ENCODE assay signal across 8 cellular contexts in the genomic region with DNA sequence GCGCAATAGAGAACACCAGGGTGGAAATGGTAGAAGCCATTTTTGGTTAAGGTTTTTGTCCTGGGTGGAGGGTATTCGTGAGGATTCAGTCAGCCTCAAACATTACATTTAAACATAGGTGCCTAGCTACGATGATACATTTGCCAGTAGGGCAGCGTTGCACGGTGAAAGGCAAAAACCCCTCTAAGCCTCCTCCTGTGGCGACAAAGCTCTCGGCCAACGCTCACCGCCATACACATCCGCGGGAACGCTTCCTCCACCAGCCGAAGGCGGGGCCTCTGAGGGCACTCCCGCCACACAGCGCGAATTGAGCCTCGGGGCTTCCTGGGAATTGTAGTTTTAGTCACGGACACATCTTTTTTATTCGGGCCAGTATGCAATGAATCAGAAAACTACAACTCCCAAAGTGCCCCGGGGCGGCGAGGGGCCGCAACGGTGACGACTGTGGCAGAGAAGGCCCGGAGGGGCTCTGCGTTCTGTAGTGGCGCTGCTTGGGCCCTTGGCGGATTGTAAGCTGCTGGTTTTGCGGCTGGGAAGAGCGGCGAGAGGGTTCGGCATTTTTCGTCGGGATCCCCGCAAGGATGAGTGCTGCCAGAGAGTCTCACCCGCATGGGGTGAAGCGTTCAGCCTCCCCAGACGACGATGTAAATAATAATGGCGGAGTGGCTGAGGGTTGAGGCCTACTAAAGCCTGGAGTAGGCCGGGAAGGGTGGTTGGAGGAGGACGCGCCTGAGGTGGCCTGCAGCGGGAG. TPM values are rescaled to one million over a fixed set of nuclear protein-coding genes. Genes with fewer than 3 reads are reported as not detected.
A peak's percentile ranks its signal among the peaks of the same experiment; 100 is the strongest.
DNase-seq lines count a peak whose midpoint lies in the region; ATAC-seq and TF ChIP-seq lines count a peak whose summit lies in the region.

A gene (plus strand): TSS at position 450 of the 751 bp plus-strand sequence. CDS start 132 bp downstream, at position 582.

- peaks cover 13 to 15% of the 10 kb centered on the region in 2 donors for H3K4me1 Mint-ChIP-seq in natural killer cell treated with Interleukin-12 subunit alpha and Interleukin-12 subunit beta and Interleukin-15 and Interleukin-18, amount 100 ng/mL, for 72 hours (ENCODE audit: low read depth in 2 of 2)

- no peaks in the 10 kb centered on the region for H3K9me3 Mint-ChIP-seq in natural killer cell treated with Interleukin-12 subunit alpha and Interleukin-12 subunit beta and Interleukin-15 and Interleukin-18, amount 100 ng/mL, for 72 hours

- no peak for TF ChIP-seq CTCF in fibroblast of pulmonary artery (IDR thresholded peaks at IDR 0.05; ENCODE audit: low read length, missing control alignments)

- peaks cover 2% of the 10 kb centered on the region; the same call in 1 of the 2 replicates for H3K36me3 ChIP-seq in H7 (replicated peaks; ENCODE audit: control insufficient read depth, insufficient read depth, low read length)

- H3K27ac Mint-ChIP-seq in natural killer cell treated with Interleukin-12 subunit alpha and Interleukin-12 subunit beta and Interleukin-15 and Interleukin-18, amount 100 ng/mL, for 72 hours = no peak within 1 kb of the TSS

- ATAC-seq in natural killer cell treated with Interleukin-12 subunit alpha and Interleukin-12 subunit beta and Interleukin-15 and Interleukin-18, amount 100 ng/mL, for 72 hours = peak; percentile 99
- peak; percentile 97 for ATAC-seq in stimulated activated naive CD8-positive, alpha-beta T cell treated with anti-CD3 and anti-CD28 coated beads, Interleukin-15, Interleukin-2, amounts not matched to agents 100 U/mL and 50 U/mL, for 24 hours

- no peaks in the 10 kb centered on the region for H3K27me3 Mint-ChIP-seq in natural killer cell treated with Interleukin-12 subunit alpha and Interleukin-12 subunit beta and Interleukin-15 and Interleukin-18, amount 100 ng/mL, for 72 hours

- no peaks in the 10 kb centered on the region for H3K27me3 ChIP-seq in H7 (ENCODE audit: control insufficient read depth, insufficient read depth, low read length)

- peak; percentile 99 for DNase-seq in ELF-1 (ENCODE audit: low read depth, low spot score)
- peak; percentile 89 for DNase-seq in H7
- DNase-seq in M059J (ENCODE audit: low read depth) = peak; percentile 98
- DNase-seq in SHP77 (lab: John Stamatoyannopoulos, UW) = peak; percentile 78 to 90
- peak; percentile 92 for DNase-seq in activated effector memory CD4-positive, alpha-beta T cell treated with Interleukin-2 at 50 U/mL for 16 hours
- DNase-seq in fibroblast of pulmonary artery (ENCODE audit: low read depth) = peak; percentile 97
- DNase-seq in natural killer cell treated with Interleukin-12 subunit alpha and Interleukin-12 subunit beta and Interleukin-15 and Interleukin-18, amount 100 ng/mL, for 72 hours (ENCODE audit: low spot score) = peak; percentile 96
- DNase-seq in stimulated activated naive CD8-positive, alpha-beta T cell treated with anti-CD3 and anti-CD28 coated beads, Interleukin-15, Interleukin-2, amounts not matched to agents 100 U/mL and 50 U/mL, for 24 hours = peak; percentile 92

- H3K4me3 ChIP-seq in H7 (ENCODE audit: insufficient read depth, low read depth, low read length) (peak within 1 kb of the TSS; percentile 71), fibroblast of pulmonary artery (replicated peaks; ENCODE audit: low read depth, low read length) (peak within 1 kb of the TSS; percentile 97)

- peaks cover 6% of the 10 kb centered on the region for H3K36me3 Mint-ChIP-seq in natural killer cell treated with Interleukin-12 subunit alpha and Interleukin-12 subunit beta and Interleukin-15 and Interleukin-18, amount 100 ng/mL, for 72 hours

- H3K4me3 Mint-ChIP-seq in natural killer cell treated with Interleukin-12 subunit alpha and Interleukin-12 subunit beta and Interleukin-15 and Interleukin-18, amount 100 ng/mL, for 72 hours = no peak within 1 kb of the TSS

RNA-seq across cellular contexts. Expression of the gene that starts here (rescaled TPM):
- total RNA-seq in H7 (2014; rRNA removed; shearing (Covaris generic)) = 118 and 127 TPM in 2 replicates
- total RNA-seq in M059J (2014; rRNA removed; shearing (Covaris generic)) = 195 and 212 TPM in 2 replicates
- 100 to 1,000 TPM; 103 to 109 TPM for total RNA-seq in natural killer cell treated with Interleukin-12 subunit alpha and Interleukin-12 subunit beta and Interleukin-15 and Interleukin-18, amount 100 ng/mL, for 72 hours

Comparison
In these comparisons a context has a peak if more than half of its experiments do, and no peak if none do; other contexts are left out.
1. Peak in every context shown above with its lines: DNase-seq, ATAC-seq and H3K4me3 ChIP-seq.